Comparison of ENCODE assay signal across 21 cellular contexts in the genomic region with DNA sequence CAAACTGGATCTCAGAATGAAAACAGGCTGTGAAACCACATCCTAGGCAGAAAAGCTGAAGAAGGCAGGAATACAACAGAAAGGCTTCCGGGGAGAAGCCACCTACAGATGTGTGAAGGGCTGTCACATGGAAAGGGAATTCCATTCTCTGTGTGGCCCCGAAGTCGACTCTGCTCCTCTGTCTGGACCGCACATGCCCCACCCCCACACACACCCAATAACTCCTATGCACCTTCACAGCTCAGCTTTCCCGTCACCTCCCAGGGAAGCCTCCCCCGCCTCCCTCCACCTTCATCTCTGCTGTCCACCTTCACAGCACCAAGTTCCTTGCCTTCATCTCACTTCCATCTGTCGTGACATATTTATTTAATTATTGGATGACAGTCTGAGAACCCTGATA. TPM values are rescaled to one million over a fixed set of nuclear protein-coding genes. Genes with fewer than 3 reads are reported as not detected.
A peak's percentile ranks its signal among the peaks of the same experiment; 100 is the strongest.
DNase-seq lines count a peak whose midpoint lies in the region; ATAC-seq and TF ChIP-seq lines count a peak whose summit lies in the region.
"Had no signal": no experiment of that assay in that cellular context is flagged by ENCODE, and none has a peak within 500 bp of the region (broad histone marks: within the 10 kb centered on the region; RNA-seq: fewer than 3 reads in every experiment).

No MANE protein-coding gene starts in this region.

- intact Hi-C loops in vagina (cut with DNase I): no loop called here

- no peaks in the 10 kb centered on the region for H3K27me3 ChIP-seq in GM23338 (ENCODE audit: insufficient read depth)
- no peaks in the 10 kb centered on the region for H3K27me3 ChIP-seq in vagina
- H3K27me3 ChIP-seq: BLaER1 treated with 17β-estradiol and CSF1 and Interleukin-3, amounts not matched to agents 10 nM and 100 nM had no signal

- H3K27me3 Mint-ChIP-seq in GM23338 (ENCODE audit: insufficient read depth, low read depth, poor library complexity): peaks cover 2% of the 10 kb centered on the region
- H3K27me3 Mint-ChIP-seq in WTC11 (ENCODE audit: low read depth): peaks cover 5% of the 10 kb centered on the region; the same call in 1 of the 2 replicates

- TF ChIP-seq POLR2A in vagina (IDR thresholded peaks at IDR 0.05): no peak

- no peaks in the 10 kb centered on the region for H3K79me2 ChIP-seq in GM23338 (replicated peaks; ENCODE audit: insufficient read depth)

- no peaks in the 10 kb centered on the region for H3F3A ChIP-seq in GM23338 (replicated peaks; ENCODE audit: low read depth)

- POLR2A ChIA-PET in WTC11 (lab: Charles Lee): interaction anchor here (1.1 kb wide), 1 partner anchor 23 kb away, joined by 3 read pairs; a partner anchor contains a TSS

- TF ChIP-seq CTCF in GM23338 (conservative IDR thresholded peaks at IDR 0.05; ENCODE audit: low read depth in 2 of 2) (no peak), WTC11 (IDR thresholded peaks at IDR 0.05) (no peak), vagina (IDR thresholded peaks at IDR 0.05) (no peak)

- H3K36me3 ChIP-seq in GM23338 (ENCODE audit: insufficient read depth): no peaks in the 10 kb centered on the region
- H3K36me3 ChIP-seq in vagina: no peaks in the 10 kb centered on the region
- H3K36me3 ChIP-seq: BE2C; BLaER1 treated with 17β-estradiol and CSF1 and Interleukin-3, amounts not matched to agents 10 nM and 100 nM had no signal

- ATAC-seq in GM23338 (peak; percentile 53), WTC11 (no peak)
- ATAC-seq: GM12878 had no signal

- CTCF ChIA-PET in WTC11 (lab: Charles Lee): interaction anchor here (1.5 to 2.1 kb wide), 2 partner anchors 16 to 341 kb away, joined by 4 to 8 read pairs; no protein-coding TSS in a partner anchor

- no peak overlapping the region for H3K4me2 ChIP-seq in GM23338
- H3K4me2 ChIP-seq: BLaER1 treated with 17β-estradiol and CSF1 and Interleukin-3, amounts not matched to agents 10 nM and 100 nM had no signal

- H3K9me2 ChIP-seq in GM23338 (ENCODE audit: insufficient read depth): no peaks in the 10 kb centered on the region

- H3K4me3 Mint-ChIP-seq in GM23338 (no peak overlapping the region), WTC11 (no peak overlapping the region)
- H3K4me3 Mint-ChIP-seq: CD14-positive monocyte; CD4-positive, alpha-beta T cell; CD8-positive, alpha-beta memory T cell had no signal

- H3K4me1 ChIP-seq in GM23338 (ENCODE audit: insufficient read depth) (peaks cover 10% of the 10 kb centered on the region; the same call in 1 of the 2 replicates), vagina (no peaks in the 10 kb centered on the region)
- H3K4me1 ChIP-seq: BE2C; BLaER1 treated with 17β-estradiol and CSF1 and Interleukin-3, amounts not matched to agents 10 nM and 100 nM had no signal

- H4K20me1 ChIP-seq in GM23338 (replicated peaks; ENCODE audit: insufficient read depth): no peaks in the 10 kb centered on the region
- H4K20me1 ChIP-seq: BLaER1 treated with 17β-estradiol and CSF1 and Interleukin-3, amounts not matched to agents 10 nM and 100 nM had no signal

- H3K27ac Mint-ChIP-seq in GM23338: no peak overlapping the region
- H3K27ac Mint-ChIP-seq in WTC11: peak overlapping the region; percentile 32; the same call in 1 of the 2 replicates
- H3K27ac Mint-ChIP-seq: CD14-positive monocyte; CD4-positive, alpha-beta T cell; CD8-positive, alpha-beta memory T cell had no signal

- DNase-seq in GM23338 (ENCODE audit: low spot score): no peak
- no peak for DNase-seq in WTC11 (ENCODE audit: low spot score)
- peak; percentile 16 for DNase-seq in islet precursor cell
- peak; percentile 70 to 77 for DNase-seq in vagina (ENCODE audit: extremely low spot score in 2 of 2)
- DNase-seq in RPMI8226: no peak
- no peak for DNase-seq in ACHN
- DNase-seq in NCI-H526 (lab: John Stamatoyannopoulos, UW): no peak
- DNase-seq: AML-193; BE2C; CD4-positive, alpha-beta T cell; CD8-positive, alpha-beta memory T cell; DMS 273 treated with DMSO at 0.1 percent for 48 hours; DMS79; EL; GDM1; H7; HCEC 1CT had no signal

- H2AFZ ChIP-seq in GM23338: no peak overlapping the region

- in situ Hi-C loops in ACHN (cut with HindIII; ENCODE audit: low pct_ligation_motif_present, low pct_unique_long_range_greater_than_20kb, low sequenced_read_pairs): no loop called here

- H3K9me3 ChIP-seq in vagina: no peaks in the 10 kb centered on the region
- H3K9me3 ChIP-seq: BE2C had no signal

- H3K9me3 Mint-ChIP-seq in GM23338: no peaks in the 10 kb centered on the region
- peaks cover 7% of the 10 kb centered on the region for H3K9me3 Mint-ChIP-seq in WTC11
- H3K9me3 Mint-ChIP-seq: CD4-positive, alpha-beta T cell had no signal

- H3K4me1 Mint-ChIP-seq in GM23338: peaks cover 18% of the 10 kb centered on the region
- H3K4me1 Mint-ChIP-seq in WTC11: peaks cover 23% of the 10 kb centered on the region
- H3K4me1 Mint-ChIP-seq: CD14-positive monocyte; CD8-positive, alpha-beta memory T cell had no signal

- H3K4me3 ChIP-seq in GM23338: no peak overlapping the region
- H3K4me3 ChIP-seq in vagina: no peak overlapping the region
- H3K4me3 ChIP-seq: BLaER1 treated with 17β-estradiol and CSF1 and Interleukin-3, amounts not matched to agents 10 nM and 100 nM; GM12878 had no signal

- no peak overlapping the region; the same call in 1 of the 2 replicates for H3K27ac ChIP-seq in GM23338 (ENCODE audit: low read depth)
- H3K27ac ChIP-seq in vagina: no peak overlapping the region
- H3K27ac ChIP-seq: BLaER1 treated with 17β-estradiol and CSF1 and Interleukin-3, amounts not matched to agents 10 nM and 100 nM had no signal

- H3K36me3 Mint-ChIP-seq in GM23338 (ENCODE audit: low read depth): peaks cover 5% of the 10 kb centered on the region; the same call in 2 of the 3 replicates
- no peaks in the 10 kb centered on the region; the same call in 1 of the 2 replicates for H3K36me3 Mint-ChIP-seq in WTC11
- H3K36me3 Mint-ChIP-seq: CD14-positive monocyte; CD8-positive, alpha-beta memory T cell had no signal

TF ChIP-seq in GM23338, 12 proteins besides CTCF, POLR2A, EP300 and RAD21 (continues in another document):
- TF ChIP-seq JUNB (IDR thresholded peaks at IDR 0.05; ENCODE audit: unreplicated experiment) (no peak), ZNF331 (CRISPR knock-in tag; IDR thresholded peaks at IDR 0.05; ENCODE audit: low read depth) (no peak), ZNF114 (CRISPR knock-in tag; IDR thresholded peaks at IDR 0.05) (no peak), EZH2phosphoT487 (IDR thresholded peaks at IDR 0.05; ENCODE audit: unreplicated experiment) (no peak), NANOG (IDR thresholded peaks at IDR 0.05; ENCODE audit: borderline replicate concordance) (no peak)

TF ChIP-seq in WTC11, 78 proteins besides CTCF, POLR2A, EP300 and RAD21 (continues in another document):
- TF ChIP-seq, protein P1, sequence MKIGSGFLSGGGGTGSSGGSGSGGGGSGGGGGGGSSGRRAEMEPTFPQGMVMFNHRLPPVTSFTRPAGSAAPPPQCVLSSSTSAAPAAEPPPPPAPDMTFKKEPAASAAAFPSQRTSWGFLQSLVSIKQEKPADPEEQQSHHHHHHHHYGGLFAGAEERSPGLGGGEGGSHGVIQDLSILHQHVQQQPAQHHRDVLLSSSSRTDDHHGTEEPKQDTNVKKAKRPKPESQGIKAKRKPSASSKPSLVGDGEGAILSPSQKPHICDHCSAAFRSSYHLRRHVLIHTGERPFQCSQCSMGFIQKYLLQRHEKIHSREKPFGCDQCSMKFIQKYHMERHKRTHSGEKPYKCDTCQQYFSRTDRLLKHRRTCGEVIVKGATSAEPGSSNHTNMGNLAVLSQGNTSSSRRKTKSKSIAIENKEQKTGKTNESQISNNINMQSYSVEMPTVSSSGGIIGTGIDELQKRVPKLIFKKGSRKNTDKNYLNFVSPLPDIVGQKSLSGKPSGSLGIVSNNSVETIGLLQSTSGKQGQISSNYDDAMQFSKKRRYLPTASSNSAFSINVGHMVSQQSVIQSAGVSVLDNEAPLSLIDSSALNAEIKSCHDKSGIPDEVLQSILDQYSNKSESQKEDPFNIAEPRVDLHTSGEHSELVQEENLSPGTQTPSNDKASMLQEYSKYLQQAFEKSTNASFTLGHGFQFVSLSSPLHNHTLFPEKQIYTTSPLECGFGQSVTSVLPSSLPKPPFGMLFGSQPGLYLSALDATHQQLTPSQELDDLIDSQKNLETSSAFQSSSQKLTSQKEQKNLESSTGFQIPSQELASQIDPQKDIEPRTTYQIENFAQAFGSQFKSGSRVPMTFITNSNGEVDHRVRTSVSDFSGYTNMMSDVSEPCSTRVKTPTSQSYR (CRISPR knock-in tag; IDR thresholded peaks at IDR 0.05): no peak
- TF ChIP-seq ZNF396 (CRISPR knock-in tag; IDR thresholded peaks at IDR 0.05; ENCODE audit: borderline replicate concordance) (no peak), GTF2I (CRISPR knock-in tag; conservative IDR thresholded peaks at IDR 0.05) (no peak), TEAD4 (CRISPR knock-in tag; IDR thresholded peaks at IDR 0.05) (no peak), NR2C2 (CRISPR knock-in tag; IDR thresholded peaks at IDR 0.05) (no peak), TEAD1 (CRISPR knock-in tag; IDR thresholded peaks at IDR 0.05) (no peak), CBFB (CRISPR knock-in tag; IDR thresholded peaks at IDR 0.05; ENCODE audit: low read depth) (no peak), ZNF263 (CRISPR knock-in tag; IDR thresholded peaks at IDR 0.05; ENCODE audit: low read depth) (no peak)
- TF ChIP-seq, protein P2, sequence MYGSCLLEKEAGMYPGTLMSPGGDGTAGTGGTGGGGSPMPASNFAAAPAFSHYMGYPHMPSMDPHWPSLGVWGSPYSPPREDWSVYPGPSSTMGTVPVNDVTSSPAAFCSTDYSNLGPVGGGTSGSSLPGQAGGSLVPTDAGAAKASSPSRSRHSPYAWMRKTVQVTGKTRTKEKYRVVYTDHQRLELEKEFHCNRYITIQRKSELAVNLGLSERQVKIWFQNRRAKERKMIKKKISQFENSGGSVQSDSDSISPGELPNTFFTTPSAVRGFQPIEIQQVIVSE (CRISPR knock-in tag; IDR thresholded peaks at IDR 0.05; ENCODE audit: borderline replicate concordance): no peak
- TF ChIP-seq, protein P3, sequence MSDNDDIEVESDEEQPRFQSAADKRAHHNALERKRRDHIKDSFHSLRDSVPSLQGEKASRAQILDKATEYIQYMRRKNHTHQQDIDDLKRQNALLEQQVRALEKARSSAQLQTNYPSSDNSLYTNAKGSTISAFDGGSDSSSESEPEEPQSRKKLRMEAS (CRISPR knock-in tag; IDR thresholded peaks at IDR 0.05): no peak

RNA-seq across cellular contexts. Expression of a gene that starts 23.4 kb away (rescaled TPM):
- 0.04 and 0.24 TPM in 2 replicates for total RNA-seq in GM23338 (2014; rRNA removed; shearing (Covaris generic))
- polyA plus RNA-seq in GM23338 (2016; fragmentation: Nextera tagmentation; extraction: Ambion mirVana): 0.44 and 0.59 TPM in 2 replicates
- 0.27 to 1.1 TPM (median 0.42 TPM) in 3 replicates for total RNA-seq in WTC11 (2021)
- total RNA-seq in vagina: not detected
- total RNA-seq: CD4-positive, alpha-beta T cell; CD8-positive, alpha-beta memory T cell; GM12878; H1 had no signal
- polyA plus RNA-seq: CD14-positive monocyte; CD8-positive, alpha-beta memory T cell had no signal

Comparison
In these comparisons a context has a peak if more than half of its experiments do, and no peak if none do; other contexts are left out.
1. DNase-seq: peak in islet precursor cell (single experiment) and vagina (2 of 2); none in GM23338 (single experiment), WTC11 (single experiment), RPMI8226 (single experiment), ACHN (single experiment) and NCI-H526 (0 of 2).